In genomic region chr14:96986701-96987474, GRCh38 we compare ENCODE assay signal across 16 cellular contexts.
DNase-seq lines count a peak whose midpoint lies in the region; ATAC-seq, FAIRE-seq and TF ChIP-seq lines count a peak whose summit lies in the region.
"Had no signal": no experiment of that assay in that cellular context is flagged by ENCODE, and none has a peak within 500 bp of the region (broad histone marks: within the 10 kb centered on the region; RNA-seq: fewer than 3 reads in every experiment).

No MANE protein-coding gene starts in this region.

- CTCF ChIA-PET in T-cell (lab: Charles Lee) (no interaction called here), RWPE1 (lab: Yijun Ruan, JAX) (no interaction called here)

- H3K27ac Mint-ChIP-seq in T-cell = peak overlapping the region; percentile 84 to 93

- no peak overlapping the region for H3K27ac ChIP-seq in kidney (ENCODE audit: low read depth in 2 of 2, low read length in 2 of 2)
- no peak overlapping the region for H3K27ac ChIP-seq in RWPE1
- H3K27ac ChIP-seq: parathyroid adenoma, SJSA1, VCaP had no signal

- H3K36me3 Mint-ChIP-seq in T-cell = peaks cover 2% of the 10 kb centered on the region

- H3K9me3 Mint-ChIP-seq in T-cell = peaks cover 0 to 10% (median 7%) of the 10 kb centered on the region in 3 donors

- ATAC-seq in HG03175 (IDR thresholded peaks at IDR 0.05; ENCODE audit: unreplicated experiment) (peak; percentile 52), T-cell (replicated peaks in 1 of 4) (peak in 3 of 4 experiments; percentile 42 to 90 (median 77)), HG03039 (IDR thresholded peaks at IDR 0.05; ENCODE audit: unreplicated experiment) (no peak)

- no peak for TF ChIP-seq CTCF in kidney (IDR thresholded peaks at IDR 0.05; ENCODE audit: borderline replicate concordance, extremely low read depth, insufficient read depth)
- TF ChIP-seq CTCF in RWPE1 (conservative IDR thresholded peaks at IDR 0.05; ENCODE audit: low read depth) = no peak

- H3K9ac ChIP-seq in kidney (ENCODE audit: low read length in 2 of 2) = no peak overlapping the region
- H3K9ac ChIP-seq: parathyroid adenoma had no signal

- intact Hi-C loops in kidney (cut with DNase I) = no loop called here

- H3K36me3 ChIP-seq in kidney (ENCODE audit: control insufficient read depth in 1 of 2, insufficient read depth in 2 of 2, low read length in 2 of 2) = no peaks in the 10 kb centered on the region
- H3K36me3 ChIP-seq: SJSA1 had no signal

- H3K4me3 ChIP-seq in kidney (ENCODE audit: low read length in 2 of 2) = no peak overlapping the region
- H3K4me3 ChIP-seq: SJSA1 had no signal

- H3K4me1 ChIP-seq in kidney (ENCODE audit: control insufficient read depth in 1 of 2, insufficient read depth in 1 of 2, low read depth in 1 of 2, low read length in 2 of 2) = no peaks in the 10 kb centered on the region
- H3K4me1 ChIP-seq: parathyroid adenoma, SJSA1 had no signal

- peaks cover 33 to 39% (median 34%) of the 10 kb centered on the region in 3 donors for H3K4me1 Mint-ChIP-seq in T-cell

- no peak for FAIRE-seq in kidney (lab: Jason Lieb, UNC)
- FAIRE-seq: A204.1 had no signal

- DNase-seq in activated gamma-delta T cell treated with Interleukin-2 at 50 U/mL for 16 hours (peak; percentile 18), activated gamma-delta T cell (lab: John Stamatoyannopoulos, UW) (no peak), T-cell (peak in 2 of 34 experiments; percentile 8 to 22), pons (ENCODE audit: low spot score) (peak; percentile 52), kidney (no peak), RWPE1 (ENCODE audit: low spot score) (no peak)
- DNase-seq: caudate nucleus, foreskin melanocyte, mesendoderm, NCI-H2029 treated with DMSO at 0.1 percent for 48 hours had no signal

- no peaks in the 10 kb centered on the region for H3K9me3 ChIP-seq in kidney (ENCODE audit: control insufficient read depth in 1 of 2, low read length in 2 of 2)
- H3K9me3 ChIP-seq: SJSA1 had no signal

- peaks cover 0 to 3% of the 10 kb centered on the region in 2 donors for H3K27me3 Mint-ChIP-seq in T-cell

- peak overlapping the region in 2 of 3 donors; percentile 7 to 56 for H3K4me3 Mint-ChIP-seq in T-cell

- POLR2A ChIA-PET in T-cell (lab: Charles Lee) = no interaction called here
- POLR2A ChIA-PET in RWPE1 (lab: Yijun Ruan, JAX; ENCODE audit: low non-redundant PET) = no interaction called here

Comparison
In these comparisons a context has a peak if more than half of its experiments do, and no peak if none do; other contexts are left out.
1. DNase-seq: peak in activated gamma-delta T cell treated with Interleukin-2 at 50 U/mL for 16 hours (single experiment) and pons (single experiment); none in activated gamma-delta T cell (single experiment), kidney (single experiment) and RWPE1 (single experiment).